ENCODE assay signal across 9 cellular contexts in genomic region chr11:7637447-7638157, GRCh38. TPM values are rescaled to one million over a fixed set of nuclear protein-coding genes. Genes with fewer than 3 reads are reported as not detected.
DNase-seq lines count a peak whose midpoint lies in the region; ATAC-seq and TF ChIP-seq lines count a peak whose summit lies in the region.
"Had no signal": no experiment of that assay in that cellular context is flagged by ENCODE, and none has a peak within 500 bp of the region (broad histone marks: within the 10 kb centered on the region; RNA-seq: fewer than 3 reads in every experiment).

No MANE protein-coding gene starts in this region.

- POLR2A ChIA-PET in activated CD4-positive, alpha-beta memory T cell treated with anti-CD3 and anti-CD28 coated beads for 36 hours (lab: Charles Lee): no interaction called here

- TF ChIP-seq CTCF in AG10803 (conservative IDR thresholded peaks at IDR 0.05; ENCODE audit: low read length) (no peak), VCaP (conservative IDR thresholded peaks at IDR 0.05) (no peak), fibroblast of pulmonary artery (IDR thresholded peaks at IDR 0.05; ENCODE audit: low read length, missing control alignments) (no peak), sigmoid colon (IDR thresholded peaks at IDR 0.05) (no peak)

- peaks cover 10% of the 10 kb centered on the region for H3K36me3 Mint-ChIP-seq in activated CD4-positive, alpha-beta memory T cell treated with anti-CD3 and anti-CD28 coated beads for 36 hours

- intact Hi-C loops in sigmoid colon (cut with DNase I): no loop called here
- intact Hi-C loops in activated CD4-positive, alpha-beta memory T cell treated with anti-CD3 and anti-CD28 coated beads for 36 hours (cut with micrococcal nuclease): no loop called here

- H3K4me1 ChIP-seq in sigmoid colon: no peaks in the 10 kb centered on the region

- TF ChIP-seq POLR2A in sigmoid colon (IDR thresholded peaks at IDR 0.05): no peak

- WGBS in sigmoid colon, 2 donors: 82 to 84% methylated on average over 7 of the region's 7 CpGs

- H3K9me3 ChIP-seq in sigmoid colon: no peaks in the 10 kb centered on the region

- no peaks in the 10 kb centered on the region for H3K9me3 Mint-ChIP-seq in activated CD4-positive, alpha-beta memory T cell treated with anti-CD3 and anti-CD28 coated beads for 36 hours

- H3K4me1 Mint-ChIP-seq in activated CD4-positive, alpha-beta memory T cell treated with anti-CD3 and anti-CD28 coated beads for 36 hours (ENCODE audit: low read depth): no peaks in the 10 kb centered on the region

- H3K4me3 Mint-ChIP-seq in activated CD4-positive, alpha-beta memory T cell treated with anti-CD3 and anti-CD28 coated beads for 36 hours: no peak overlapping the region

- CTCF ChIA-PET in activated CD4-positive, alpha-beta memory T cell treated with anti-CD3 and anti-CD28 coated beads for 36 hours (lab: Charles Lee): no interaction called here

- no peak for ATAC-seq in GM19395 (IDR thresholded peaks at IDR 0.05; ENCODE audit: unreplicated experiment)

- H3K4me3 ChIP-seq in AG10803 (ENCODE audit: low read length): no peak overlapping the region
- no peak overlapping the region for H3K4me3 ChIP-seq in fibroblast of pulmonary artery (replicated peaks; ENCODE audit: low read depth, low read length)
- H3K4me3 ChIP-seq in sigmoid colon: no peak overlapping the region

- H3K27me3 ChIP-seq in sigmoid colon: no peaks in the 10 kb centered on the region

- no peaks in the 10 kb centered on the region for H3K27me3 Mint-ChIP-seq in activated CD4-positive, alpha-beta memory T cell treated with anti-CD3 and anti-CD28 coated beads for 36 hours

- H3K27ac ChIP-seq in VCaP: peak overlapping the region; percentile 99
- peak overlapping the region; percentile 44 to 70 (median 58) for H3K27ac ChIP-seq in sigmoid colon

- no peak for TF ChIP-seq EP300 in sigmoid colon (IDR thresholded peaks at IDR 0.05)

- no peak overlapping the region for H3K27ac Mint-ChIP-seq in activated CD4-positive, alpha-beta memory T cell treated with anti-CD3 and anti-CD28 coated beads for 36 hours

- DNase-seq in AG10803 (ENCODE audit: low read depth) (peak; percentile 88), fibroblast of pulmonary artery (ENCODE audit: low read depth) (peak; percentile 97), sigmoid colon (peak; percentile 88), NCI-H510A treated with DMSO at 0.1 percent for 48 hours (lab: John Stamatoyannopoulos, UW) (no peak)
- no peak for DNase-seq in activated CD4-positive, alpha-beta memory T cell treated with anti-CD3 and anti-CD28 coated beads for 36 hours
- DNase-seq in NK-92 treated with Interleukin-12 subunit alpha and Interleukin-12 subunit beta, amount 100 ng/mL, for 24 hours (lab: John Stamatoyannopoulos, UW): no peak
- DNase-seq: MV-4-11 had no signal

- peaks cover 0 to 27% (median 5%) of the 10 kb centered on the region in 4 donors for H3K36me3 ChIP-seq in sigmoid colon

RNA-seq across cellular contexts. Expression of gene CYB5R2, which starts 35.7 kb away (rescaled TPM):
- 1 to 10 TPM; 1.4 to 4.6 (median 3.1) TPM for total RNA-seq in sigmoid colon
- 1 to 10 TPM; 3.0 to 7.8 (median 6.7) TPM for polyA plus RNA-seq in sigmoid colon
- 1 to 10 TPM; 4.4 to 4.7 TPM for total RNA-seq in activated CD4-positive, alpha-beta memory T cell treated with anti-CD3 and anti-CD28 coated beads for 36 hours

Comparison
In these comparisons a context has a peak if more than half of its experiments do, and no peak if none do; other contexts are left out.
1. DNase-seq: peak in AG10803 (single experiment), fibroblast of pulmonary artery (single experiment) and sigmoid colon (single experiment); none in activated CD4-positive, alpha-beta memory T cell treated with anti-CD3 and anti-CD28 coated beads for 36 hours (single experiment), NCI-H510A treated with DMSO at 0.1 percent for 48 hours (single experiment) and NK-92 treated with Interleukin-12 subunit alpha and Interleukin-12 subunit beta, amount 100 ng/mL, for 24 hours (single experiment).